Comparison of ENCODE assay signal across 1 cellular context in genomic region chr20:63955281-63955845, GRCh38.
TF ChIP-seq lines count a peak whose summit lies in the region.

No MANE protein-coding gene starts in this region.

TF ChIP-seq in K562, 482 proteins besides CTCF, POLR2A, EP300 and RAD21 (continued from another document and continues in another):
- TF ChIP-seq ZBTB7A (IDR thresholded peaks at IDR 0.05; ENCODE audit: borderline replicate concordance, control insufficient read depth, low read depth, low read length) (peak; percentile 63; the same call in 1 of the 2 replicates), PRMT5 (CRISPR knock-in tag; IDR thresholded peaks at IDR 0.05) (peak; percentile 27; the same call in 1 of the 2 replicates), IFI16 (CRISPR knock-in tag; IDR thresholded peaks at IDR 0.05) (no peak), ADNP (tag; IDR thresholded peaks at IDR 0.05) (no peak), ZNF197 (CRISPR knock-in tag; IDR thresholded peaks at IDR 0.05; ENCODE audit: low read depth) (no peak), FOXP4 (CRISPR knock-in tag; IDR thresholded peaks at IDR 0.05; ENCODE audit: borderline replicate concordance) (no peak), ZKSCAN3 (CRISPR knock-in tag; IDR thresholded peaks at IDR 0.05) (no peak), CSDE1 (IDR thresholded peaks at IDR 0.05) (no peak), MITF (IDR thresholded peaks at IDR 0.05) (no peak), ZBTB33 (CRISPR knock-in tag; IDR thresholded peaks at IDR 0.05) (no peak), ZNF592 (IDR thresholded peaks at IDR 0.05) (no peak), RUNX1 (IDR thresholded peaks at IDR 0.05; ENCODE audit: low read depth) (0 out of 2 replicates have a peak, but pooled peaks have one; percentile 11), JUNB (CRISPR knock-in tag; conservative IDR thresholded peaks at IDR 0.05) (no peak), ZBTB49 (CRISPR knock-in tag; IDR thresholded peaks at IDR 0.05; ENCODE audit: borderline replicate concordance) (no peak), TCF3 (CRISPR knock-in tag; IDR thresholded peaks at IDR 0.05) (no peak), BDP1 (IDR thresholded peaks at IDR 0.05; ENCODE audit: insufficient read depth, insufficient read length) (no peak), OTX1 (CRISPR knock-in tag; IDR thresholded peaks at IDR 0.05) (no peak), MAFK (IDR thresholded peaks at IDR 0.05; ENCODE audit: low read length) (no peak), FOXK1 (CRISPR knock-in tag; IDR thresholded peaks at IDR 0.05; ENCODE audit: borderline replicate concordance) (no peak), RBM34 (IDR thresholded peaks at IDR 0.05; ENCODE audit: borderline replicate concordance, insufficient read depth, low read length) (no peak), ZNF12 (CRISPR knock-in tag; IDR thresholded peaks at IDR 0.05) (no peak), POLR2H (tag; IDR thresholded peaks at IDR 0.05; ENCODE audit: low read depth) (no peak), GATAD2B (IDR thresholded peaks at IDR 0.05; ENCODE audit: borderline replicate concordance) (no peak; the same call in 1 of the 2 replicates), NFYB (IDR thresholded peaks at IDR 0.05; ENCODE audit: extremely low read depth, insufficient read length) (no peak), NFE2 (IDR thresholded peaks at IDR 0.05; ENCODE audit: low read depth) (no peak), ARID1B (IDR thresholded peaks at IDR 0.05) (no peak), PBX2 (CRISPR knock-in tag; IDR thresholded peaks at IDR 0.05; ENCODE audit: low read depth) (no peak), PBX2 (tag; conservative IDR thresholded peaks at IDR 0.05; ENCODE audit: low read depth) (no peak), MED1 (CRISPR knock-in tag; IDR thresholded peaks at IDR 0.05; ENCODE audit: borderline replicate concordance) (no peak), SAP30 (IDR thresholded peaks at IDR 0.05; ENCODE audit: borderline replicate concordance, insufficient read depth, low read depth, low read length, poor library complexity, severe bottlenecking) (no peak), POLR2AphosphoS5 (IDR thresholded peaks at IDR 0.05; ENCODE audit: control insufficient read depth, insufficient read depth, low read depth, low read length) (no peak), ZNF3 (CRISPR knock-in tag; IDR thresholded peaks at IDR 0.05) (no peak), ZHX1 (conservative IDR thresholded peaks at IDR 0.05; ENCODE audit: low read length) (no peak), WHSC1 (IDR thresholded peaks at IDR 0.05; ENCODE audit: low read length) (no peak), GMEB1 (CRISPR knock-in tag; IDR thresholded peaks at IDR 0.05) (0 out of 2 replicates have a peak, but pooled peaks have one; percentile 10), ATF1 (CRISPR knock-in tag; IDR thresholded peaks at IDR 0.05) (no peak), ATF1 (tag; IDR thresholded peaks at IDR 0.05) (no peak), MLLT1 (IDR thresholded peaks at IDR 0.05) (no peak), MAZ (CRISPR knock-in tag; conservative IDR thresholded peaks at IDR 0.05 in 1 of 2, IDR thresholded peaks at IDR 0.05 in 1 of 2) (peak in 1 of 2 experiments; percentile 48; a peak in 2 of 4 replicates)
